35 cellular contexts compared by ENCODE assay signal in the genomic region with DNA sequence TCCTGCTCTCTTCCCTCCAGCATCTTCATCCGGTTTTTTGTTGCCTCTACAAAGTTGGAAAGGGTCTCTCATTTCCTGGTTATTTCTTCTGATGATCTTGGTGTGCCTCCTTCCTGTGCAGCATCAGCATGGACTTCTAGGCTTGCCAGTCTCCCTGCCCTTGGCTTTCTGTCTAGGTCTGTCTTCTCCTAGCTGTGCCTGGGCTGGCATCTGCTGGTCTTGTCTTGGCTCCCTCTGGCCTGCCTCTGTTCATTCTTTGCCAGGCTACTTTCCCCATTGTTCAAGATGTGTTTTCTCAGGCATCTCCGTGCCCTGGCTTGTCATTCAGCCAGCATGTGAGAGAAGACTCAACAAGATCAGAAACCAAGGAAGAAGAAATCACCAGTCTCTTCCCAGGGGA. TPM values are rescaled to one million over a fixed set of nuclear protein-coding genes. Genes with fewer than 3 reads are reported as not detected.
DNase-seq lines count a peak whose midpoint lies in the region; ATAC-seq and TF ChIP-seq lines count a peak whose summit lies in the region.
"Had no signal": no experiment of that assay in that cellular context is flagged by ENCODE, and none has a peak within 500 bp of the region (broad histone marks: within the 10 kb centered on the region; RNA-seq: fewer than 3 reads in every experiment).

No MANE protein-coding gene starts in this region.

- no peak overlapping the region for H4K5ac ChIP-seq in H9 (ENCODE audit: insufficient read length, low read depth, low read length)

- H3K27ac ChIP-seq in CD4-positive, alpha-beta T cell (ENCODE audit: low read depth, low read length): no peak overlapping the region
- H3K27ac ChIP-seq in coronary artery (no peak overlapping the region), H9 (ENCODE audit: insufficient read length, low read depth, low read length) (no peak overlapping the region)
- H3K27ac ChIP-seq: A549, esophagus muscularis mucosa, GM23248, left ventricle myocardium inferior, right lobe of liver, spleen, thyroid gland, vagina, VCaP had no signal

- CTCF ChIA-PET in activated CD4-positive, alpha-beta T cell treated with anti-CD3 and anti-CD28 coated beads, Interleukin-2, amount 10 ng/mL, durations not matched to agents 7 days and 5 days (lab: Charles Lee): no interaction called here
- CTCF ChIA-PET in CD4-positive, alpha-beta T cell (lab: Charles Lee): no interaction called here
- CTCF ChIA-PET in activated CD8-positive, alpha-beta T cell treated with anti-CD3 and anti-CD28 coated beads for 36 hours (lab: Charles Lee): interaction anchor here (1.2 to 1.8 kb wide), 2 partner anchors 16 to 403 kb away, joined by 3 to 5 read pairs; no protein-coding TSS in a partner anchor

- peaks cover 70% of the 10 kb centered on the region for H3K36me3 Mint-ChIP-seq in activated CD4-positive, alpha-beta T cell treated with anti-CD3 and anti-CD28 coated beads, Interleukin-2, amount 10 ng/mL, durations not matched to agents 7 days and 5 days (ENCODE audit: low read depth)
- peaks cover 91% of the 10 kb centered on the region for H3K36me3 Mint-ChIP-seq in CD4-positive, alpha-beta T cell (ENCODE audit: low read depth)
- H3K36me3 Mint-ChIP-seq in activated CD8-positive, alpha-beta T cell treated with anti-CD3 and anti-CD28 coated beads for 36 hours (ENCODE audit: low read depth): peaks cover 79% of the 10 kb centered on the region
- H3K36me3 Mint-ChIP-seq in H9 (ENCODE audit: insufficient read depth in 1 of 3, low read depth in 3 of 3): peaks cover 39 to 75% (median 65%) of the 10 kb centered on the region in 3 experiments; a peak in 6 of 7 replicates

- H3K4me2 ChIP-seq in H9 (ENCODE audit: insufficient read depth, insufficient read length, low read length): no peak overlapping the region
- H3K4me2 ChIP-seq: A549 had no signal

- ATAC-seq in CD4-positive, alpha-beta T cell (ENCODE audit: poor library complexity): no peak
- ATAC-seq in activated CD8-positive, alpha-beta T cell treated with anti-CD3 and anti-CD28 coated beads for 36 hours: no peak
- ATAC-seq in HG03175 (IDR thresholded peaks at IDR 0.05; ENCODE audit: unreplicated experiment): no peak
- ATAC-seq: A549, right lobe of liver, Right ventricle myocardium inferior, SK-N-SH treated with all-trans-retinoic acid at 6 μM for 48 hours had no signal

- H3K27me3 ChIP-seq in CD4-positive, alpha-beta T cell (ENCODE audit: control insufficient read depth, insufficient read depth, low read length): no peaks in the 10 kb centered on the region
- no peaks in the 10 kb centered on the region for H3K27me3 ChIP-seq in H9 (ENCODE audit: insufficient read depth, low read length)
- H3K27me3 ChIP-seq: esophagus muscularis mucosa, right lobe of liver, spleen, thyroid gland, vagina had no signal

- no peak overlapping the region for H3K9ac ChIP-seq in H9 (ENCODE audit: extremely low read depth, insufficient read length, low read length)
- H3K9ac ChIP-seq: GM23248 had no signal

- H2BK15ac ChIP-seq in H9 (ENCODE audit: low read depth, low read length): no peak overlapping the region

- intact Hi-C loops in CD4-positive, alpha-beta T cell (cut with DNase I, micrococcal nuclease): no loop called here
- intact Hi-C loops in activated CD8-positive, alpha-beta T cell treated with anti-CD3 and anti-CD28 coated beads for 36 hours (cut with micrococcal nuclease): no loop called here

- H3K14ac ChIP-seq in H9 (ENCODE audit: insufficient read depth, low read length): no peak overlapping the region

- H2AFZ ChIP-seq in H9 (ENCODE audit: low read length): no peak overlapping the region
- H2AFZ ChIP-seq: GM23248 had no signal

- H2BK5ac ChIP-seq in H9 (ENCODE audit: insufficient read length, low read length): no peak overlapping the region

- peaks cover 59% of the 10 kb centered on the region for H3K4me1 Mint-ChIP-seq in activated CD4-positive, alpha-beta T cell treated with anti-CD3 and anti-CD28 coated beads, Interleukin-2, amount 10 ng/mL, durations not matched to agents 7 days and 5 days
- H3K4me1 Mint-ChIP-seq in CD4-positive, alpha-beta T cell (ENCODE audit: low read depth): peaks cover 42% of the 10 kb centered on the region
- H3K4me1 Mint-ChIP-seq in activated CD8-positive, alpha-beta T cell treated with anti-CD3 and anti-CD28 coated beads for 36 hours (ENCODE audit: low read depth): peaks cover 44% of the 10 kb centered on the region
- no peaks in the 10 kb centered on the region for H3K4me1 Mint-ChIP-seq in H9

- no peak overlapping the region for H2BK120ac ChIP-seq in H9 (ENCODE audit: low read depth, low read length, poor library complexity, severe bottlenecking)

- no peak overlapping the region for H2BK20ac ChIP-seq in H9 (ENCODE audit: low read depth, low read length, poor library complexity, severe bottlenecking)

- DNase-seq in activated CD4-positive, alpha-beta T cell treated with anti-CD3 and anti-CD28 coated beads, Interleukin-2, amount 10 ng/mL, durations not matched to agents 7 days and 5 days: no peak
- DNase-seq in activated CD4-positive, alpha-beta T cell treated with anti-CD3 and anti-CD28 coated beads for 4 hours: no peak
- no peak for DNase-seq in CD4-positive, alpha-beta T cell
- no peak for DNase-seq in activated CD8-positive, alpha-beta T cell treated with anti-CD3 and anti-CD28 coated beads for 36 hours
- DNase-seq in coronary artery (ENCODE audit: low spot score): peak; percentile 58
- DNase-seq in ureter (ENCODE audit: low spot score): no peak
- DNase-seq in H9: no peak
- DNase-seq: activated CD4-positive, alpha-beta T cell treated with anti-CD3 and anti-CD28 coated beads, Interleukin-2, amount 50 U/mL, for 1 hour; caudate nucleus; dermis blood vessel endothelial cell; foreskin fibroblast; GM23248; islet precursor cell; left ventricle myocardium inferior; mesendoderm; MV-4-11; NCI-H1436; NCI-H2107; NCI-H345; NCI-H69; right lobe of liver; spleen; stimulated activated CD4-positive, alpha-beta T cell treated with anti-CD3 and anti-CD28 coated beads, Interleukin-2, amount 100 ng/mL, for 24 hours; T-helper 9 cell; thyroid gland had no signal

- H3K4ac ChIP-seq in H9 (ENCODE audit: low read depth, low read length): no peak overlapping the region

- no peak for TF ChIP-seq CTCF in CD4-positive, alpha-beta T cell (IDR thresholded peaks at IDR 0.05)
- TF ChIP-seq CTCF in activated CD8-positive, alpha-beta T cell treated with anti-CD3 and anti-CD28 coated beads for 36 hours (IDR thresholded peaks at IDR 0.05): no peak
- TF ChIP-seq CTCF in coronary artery (IDR thresholded peaks at IDR 0.05) (no peak), H9 (conservative IDR thresholded peaks at IDR 0.05) (no peak)

- peaks cover 12% of the 10 kb centered on the region for H3K9me3 Mint-ChIP-seq in activated CD4-positive, alpha-beta T cell treated with anti-CD3 and anti-CD28 coated beads, Interleukin-2, amount 10 ng/mL, durations not matched to agents 7 days and 5 days
- H3K9me3 Mint-ChIP-seq in CD4-positive, alpha-beta T cell: peaks cover 2% of the 10 kb centered on the region
- peaks cover 3% of the 10 kb centered on the region for H3K9me3 Mint-ChIP-seq in activated CD8-positive, alpha-beta T cell treated with anti-CD3 and anti-CD28 coated beads for 36 hours
- H3K9me3 Mint-ChIP-seq in H9: peaks cover 72 to 86% of the 10 kb centered on the region in 2 experiments
- H3K9me3 Mint-ChIP-seq: IgD-negative memory B cell had no signal

- H3K27ac Mint-ChIP-seq in activated CD4-positive, alpha-beta T cell treated with anti-CD3 and anti-CD28 coated beads, Interleukin-2, amount 10 ng/mL, durations not matched to agents 7 days and 5 days: peak overlapping the region; percentile 90
- H3K27ac Mint-ChIP-seq in CD4-positive, alpha-beta T cell: peak overlapping the region; percentile 61
- H3K27ac Mint-ChIP-seq in activated CD8-positive, alpha-beta T cell treated with anti-CD3 and anti-CD28 coated beads for 36 hours: peak overlapping the region; percentile 92
- no peak overlapping the region; a peak in 1 of 7 replicates for H3K27ac Mint-ChIP-seq in H9
- H3K27ac Mint-ChIP-seq: progenitor cell of endocrine pancreas had no signal

- H3K79me1 ChIP-seq in H9 (ENCODE audit: insufficient read depth, low read depth, low read length, poor library complexity, severe bottlenecking): no peaks in the 10 kb centered on the region

- no CpG with 5 or more reads among the region's 2 CpGs for WGBS in H9 (ENCODE audit: extremely low coverage, insufficient read length, low lambda C conversion rate)

- no peak overlapping the region for H2AK5ac ChIP-seq in H9 (ENCODE audit: insufficient read length, low read length)

- no peak overlapping the region for H3K4me3 ChIP-seq in coronary artery
- H3K4me3 ChIP-seq: A549, esophagus muscularis mucosa, GM23248, left ventricle myocardium inferior, right lobe of liver, spleen, thyroid gland, vagina had no signal

- no peak overlapping the region for H4K8ac ChIP-seq in H9 (replicated peaks; ENCODE audit: insufficient read length, low read depth, low read length)

- H3K79me2 ChIP-seq in H9 (ENCODE audit: insufficient read depth, low read length): no peaks in the 10 kb centered on the region

- POLR2A ChIA-PET in activated CD4-positive, alpha-beta T cell treated with anti-CD3 and anti-CD28 coated beads, Interleukin-2, amount 10 ng/mL, durations not matched to agents 7 days and 5 days (lab: Charles Lee): no interaction called here
- POLR2A ChIA-PET in CD4-positive, alpha-beta T cell (lab: Charles Lee): no interaction called here
- POLR2A ChIA-PET in activated CD8-positive, alpha-beta T cell treated with anti-CD3 and anti-CD28 coated beads for 36 hours (lab: Charles Lee): interaction anchor here (1.1 kb wide), 1 partner anchor 10 kb away, joined by 4 read pairs; no protein-coding TSS in a partner anchor

- no peaks in the 10 kb centered on the region for H4K20me1 ChIP-seq in H9 (ENCODE audit: control insufficient read depth, insufficient read depth, insufficient read length)

- no peaks in the 10 kb centered on the region for H3K23me2 ChIP-seq in H9 (ENCODE audit: insufficient read length, low read depth, low read length, poor library complexity, severe bottlenecking)

- no peaks in the 10 kb centered on the region for H3K4me1 ChIP-seq in H9 (ENCODE audit: insufficient read depth, low read length)
- H3K4me1 ChIP-seq: A549, esophagus muscularis mucosa, left ventricle myocardium inferior, right lobe of liver, thyroid gland, vagina had no signal

- H3K56ac ChIP-seq in H9 (ENCODE audit: insufficient read length, low read depth, low read length): no peak overlapping the region

- no peak overlapping the region for H3K18ac ChIP-seq in H9 (ENCODE audit: insufficient read length, low read depth, low read length)

- H3K4me3 Mint-ChIP-seq in activated CD4-positive, alpha-beta T cell treated with anti-CD3 and anti-CD28 coated beads, Interleukin-2, amount 10 ng/mL, durations not matched to agents 7 days and 5 days: peak overlapping the region; percentile 53
- H3K4me3 Mint-ChIP-seq in CD4-positive, alpha-beta T cell: peak overlapping the region; percentile 38
- H3K4me3 Mint-ChIP-seq in activated CD8-positive, alpha-beta T cell treated with anti-CD3 and anti-CD28 coated beads for 36 hours: peak overlapping the region; percentile 48
- H3K4me3 Mint-ChIP-seq in H9: no peak overlapping the region

- H3K27me3 Mint-ChIP-seq in activated CD4-positive, alpha-beta T cell treated with anti-CD3 and anti-CD28 coated beads, Interleukin-2, amount 10 ng/mL, durations not matched to agents 7 days and 5 days: no peaks in the 10 kb centered on the region
- H3K27me3 Mint-ChIP-seq in CD4-positive, alpha-beta T cell: no peaks in the 10 kb centered on the region
- H3K27me3 Mint-ChIP-seq in activated CD8-positive, alpha-beta T cell treated with anti-CD3 and anti-CD28 coated beads for 36 hours: no peaks in the 10 kb centered on the region
- no peaks in the 10 kb centered on the region for H3K27me3 Mint-ChIP-seq in H9 (ENCODE audit: low read depth)
- H3K27me3 Mint-ChIP-seq: IgD-negative memory B cell, progenitor cell of endocrine pancreas had no signal

- H3K9me3 ChIP-seq in CD4-positive, alpha-beta T cell (ENCODE audit: control insufficient read depth, low read length): no peaks in the 10 kb centered on the region
- H3K9me3 ChIP-seq in H9 (ENCODE audit: control insufficient read depth, low read depth, low read length): peaks cover 59% of the 10 kb centered on the region
- H3K9me3 ChIP-seq: A549, esophagus muscularis mucosa, left ventricle myocardium inferior, right lobe of liver, thyroid gland, vagina had no signal

- H2BK12ac ChIP-seq in H9 (ENCODE audit: insufficient read length, low read depth, low read length): no peak overlapping the region

- no peak overlapping the region for H3K23ac ChIP-seq in H9 (ENCODE audit: insufficient read length, low read depth, low read length)

- no peak overlapping the region for H3T11ph ChIP-seq in H9 (ENCODE audit: low read length)

- H4K91ac ChIP-seq in H9 (ENCODE audit: insufficient read length, low read depth, low read length): no peak overlapping the region

RNA-seq across cellular contexts. Expression of a gene that starts 9.7 kb away (rescaled TPM):
- 10 to 100 TPM; 17.4 to 20.2 TPM for total RNA-seq in activated CD4-positive, alpha-beta T cell treated with anti-CD3 and anti-CD28 coated beads, Interleukin-2, amount 10 ng/mL, durations not matched to agents 7 days and 5 days
- 10 to 100 TPM; 10.5 to 11.3 TPM for total RNA-seq in CD4-positive, alpha-beta T cell
- 10 to 100 TPM; 14.2 to 14.7 TPM for total RNA-seq in activated CD8-positive, alpha-beta T cell treated with anti-CD3 and anti-CD28 coated beads for 36 hours
- total RNA-seq in ureter: 13.8 TPM
- total RNA-seq in H9 (2021): 11.8 and 12.1 TPM in 2 replicates

RNA-seq across cellular contexts. Expression of a gene that starts 22.1 kb away (rescaled TPM):
- total RNA-seq in activated CD4-positive, alpha-beta T cell treated with anti-CD3 and anti-CD28 coated beads, Interleukin-2, amount 10 ng/mL, durations not matched to agents 7 days and 5 days: not detected
- total RNA-seq in CD4-positive, alpha-beta T cell: not detected
- total RNA-seq in activated CD8-positive, alpha-beta T cell treated with anti-CD3 and anti-CD28 coated beads for 36 hours: not detected
- not detected for total RNA-seq in ureter
- total RNA-seq in H9 (2021): not detected in 2 replicates
- total RNA-seq: dermis blood vessel endothelial cell, esophagus muscularis mucosa, GM23248, HT-29, left ventricle myocardium inferior, progenitor cell of endocrine pancreas, right lobe of liver, Right ventricle myocardium inferior, spleen, thyroid gland, vagina had no signal

RNA-seq across cellular contexts. Expression of a gene that starts 57.5 kb away (rescaled TPM):
- total RNA-seq in activated CD4-positive, alpha-beta T cell treated with anti-CD3 and anti-CD28 coated beads, Interleukin-2, amount 10 ng/mL, durations not matched to agents 7 days and 5 days: not detected
- not detected for total RNA-seq in CD4-positive, alpha-beta T cell
- not detected for total RNA-seq in activated CD8-positive, alpha-beta T cell treated with anti-CD3 and anti-CD28 coated beads for 36 hours
- total RNA-seq in ureter: not detected
- not detected in 2 replicates for total RNA-seq in H9 (2021)
- total RNA-seq: dermis blood vessel endothelial cell, esophagus muscularis mucosa, GM23248, HT-29, left ventricle myocardium inferior, progenitor cell of endocrine pancreas, right lobe of liver, Right ventricle myocardium inferior, spleen, thyroid gland, vagina had no signal

Comparison
In these comparisons a context has a peak if more than half of its experiments do, and no peak if none do; other contexts are left out.
1. H3K27ac Mint-ChIP-seq: peak in activated CD4-positive, alpha-beta T cell treated with anti-CD3 and anti-CD28 coated beads, Interleukin-2, amount 10 ng/mL, durations not matched to agents 7 days and 5 days (single experiment), CD4-positive, alpha-beta T cell (single experiment) and activated CD8-positive, alpha-beta T cell treated with anti-CD3 and anti-CD28 coated beads for 36 hours (single experiment); none in H9 (0 of 3).
2. H3K4me3 Mint-ChIP-seq: peak in activated CD4-positive, alpha-beta T cell treated with anti-CD3 and anti-CD28 coated beads, Interleukin-2, amount 10 ng/mL, durations not matched to agents 7 days and 5 days (single experiment), CD4-positive, alpha-beta T cell (single experiment) and activated CD8-positive, alpha-beta T cell treated with anti-CD3 and anti-CD28 coated beads for 36 hours (single experiment); none in H9 (0 of 2).